ENCODE assay signal across 23 cellular contexts in genomic region chr6:133359760-133360159, GRCh38.
"Had no signal": no experiment of that assay in that cellular context is flagged by ENCODE, and none has a peak within 500 bp of the region (broad histone marks: within the 10 kb centered on the region; RNA-seq: fewer than 3 reads in every experiment).

No MANE protein-coding gene starts in this region.

- H3K4me1 Mint-ChIP-seq: activated CD4-positive, alpha-beta T cell treated with anti-CD3 and anti-CD28 coated beads, Interleukin-2, amount 10 ng/mL, durations not matched to agents 24 days and 14 days; activated naive CD4-positive, alpha-beta T cell treated with anti-CD3 and anti-CD28 coated beads, Interleukin-2, amount 50 U/mL, for 24 hours; activated naive CD8-positive, alpha-beta T cell treated with anti-CD3 and anti-CD28 coated beads, Interleukin-2, amount 10 ng/mL, durations not matched to agents 7 days and 5 days had no signal

- H3K27me3 ChIP-seq: ascending aorta had no signal

- H3K4me3 Mint-ChIP-seq: activated CD4-positive, alpha-beta T cell treated with anti-CD3 and anti-CD28 coated beads, Interleukin-2, amount 10 ng/mL, durations not matched to agents 24 days and 14 days; activated CD8-positive, alpha-beta T cell treated with anti-CD3 and anti-CD28 coated beads for 36 hours; activated naive CD4-positive, alpha-beta T cell treated with anti-CD3 and anti-CD28 coated beads, Interleukin-2, amount 50 U/mL, for 24 hours; activated naive CD8-positive, alpha-beta T cell treated with anti-CD3 and anti-CD28 coated beads, Interleukin-2, amount 10 ng/mL, durations not matched to agents 7 days and 5 days had no signal

- H3K9me3 Mint-ChIP-seq: activated CD4-positive, alpha-beta T cell treated with anti-CD3 and anti-CD28 coated beads, Interleukin-2, amount 10 ng/mL, durations not matched to agents 24 days and 14 days; activated CD8-positive, alpha-beta T cell treated with anti-CD3 and anti-CD28 coated beads for 36 hours; activated naive CD4-positive, alpha-beta T cell treated with anti-CD3 and anti-CD28 coated beads, Interleukin-2, amount 50 U/mL, for 24 hours; activated naive CD8-positive, alpha-beta T cell treated with anti-CD3 and anti-CD28 coated beads, Interleukin-2, amount 10 ng/mL, durations not matched to agents 7 days and 5 days; activated T-helper 2 cell treated with anti-CD3 and anti-CD28 coated beads, Interferon-gamma antibody, Interleukin-2, Interleukin-4, amounts not matched to agents 10 μg/mL and 5 μg/mL and 100 μg/mL, durations not matched to agents 14 hours and 24 hours and 36 hours had no signal

- H3K9me3 ChIP-seq: ascending aorta had no signal

- H3K27ac Mint-ChIP-seq: activated CD4-positive, alpha-beta T cell treated with anti-CD3 and anti-CD28 coated beads, Interleukin-2, amount 10 ng/mL, durations not matched to agents 24 days and 14 days; activated CD8-positive, alpha-beta T cell treated with anti-CD3 and anti-CD28 coated beads for 36 hours; activated naive CD4-positive, alpha-beta T cell treated with anti-CD3 and anti-CD28 coated beads, Interleukin-2, amount 50 U/mL, for 24 hours; activated naive CD8-positive, alpha-beta T cell treated with anti-CD3 and anti-CD28 coated beads, Interleukin-2, amount 10 ng/mL, durations not matched to agents 7 days and 5 days; activated T-helper 2 cell treated with anti-CD3 and anti-CD28 coated beads, Interferon-gamma antibody, Interleukin-2, Interleukin-4, amounts not matched to agents 10 μg/mL and 5 μg/mL and 100 μg/mL, durations not matched to agents 14 hours and 24 hours and 36 hours had no signal

- H3K4me1 ChIP-seq: ascending aorta had no signal

- ATAC-seq: activated CD8-positive, alpha-beta T cell treated with anti-CD3 and anti-CD28 coated beads for 36 hours; Panc1 had no signal

- H3K27ac ChIP-seq: ascending aorta, KMS-11 had no signal

- H3K36me3 ChIP-seq: ascending aorta had no signal

- H3K36me3 Mint-ChIP-seq: activated naive CD4-positive, alpha-beta T cell treated with anti-CD3 and anti-CD28 coated beads, Interleukin-2, amount 50 U/mL, for 24 hours; activated naive CD8-positive, alpha-beta T cell treated with anti-CD3 and anti-CD28 coated beads, Interleukin-2, amount 10 ng/mL, durations not matched to agents 7 days and 5 days had no signal

- H3K4me3 ChIP-seq: ascending aorta had no signal

- H3K27me3 Mint-ChIP-seq: activated CD4-positive, alpha-beta T cell treated with anti-CD3 and anti-CD28 coated beads, Interleukin-2, amount 10 ng/mL, durations not matched to agents 24 days and 14 days; activated naive CD4-positive, alpha-beta T cell treated with anti-CD3 and anti-CD28 coated beads, Interleukin-2, amount 50 U/mL, for 24 hours; activated naive CD8-positive, alpha-beta T cell treated with anti-CD3 and anti-CD28 coated beads, Interleukin-2, amount 10 ng/mL, durations not matched to agents 7 days and 5 days had no signal

- DNase-seq: activated CD4-positive, alpha-beta T cell treated with anti-CD3 and anti-CD28 coated beads, Interleukin-2, amount 10 ng/mL, durations not matched to agents 24 days and 14 days; activated CD4-positive, alpha-beta T cell treated with anti-CD3 and anti-CD28 coated beads, Interleukin-2, amount 50 U/mL, for 4 hours; activated CD8-positive, alpha-beta T cell treated with anti-CD3 and anti-CD28 coated beads for 36 hours; activated gamma-delta T cell; activated naive CD4-positive, alpha-beta T cell treated with Interleukin-2 at 50 U/mL for 16 hours; activated naive CD8-positive, alpha-beta T cell treated with anti-CD3 and anti-CD28 coated beads, Interleukin-2, amount 10 ng/mL, durations not matched to agents 7 days and 5 days; activated T-cell treated with anti-CD3 and anti-CD28 coated beads, Interleukin-2, amount 50 U/mL, for 1 hour; amygdala; MM.1S; MV-4-11; NCI-H1092; NCI-H1436 treated with DMSO at 0.1 percent for 48 hours; NCI-H1694 treated with DMSO at 0.1 percent for 48 hours; NCI-H2029; NCI-H345; NCI-H524 treated with DMSO at 0.1 percent for 48 hours; SIG-M5; T1000 had no signal
